1 cellular context compared by ENCODE assay signal in the genomic region with DNA sequence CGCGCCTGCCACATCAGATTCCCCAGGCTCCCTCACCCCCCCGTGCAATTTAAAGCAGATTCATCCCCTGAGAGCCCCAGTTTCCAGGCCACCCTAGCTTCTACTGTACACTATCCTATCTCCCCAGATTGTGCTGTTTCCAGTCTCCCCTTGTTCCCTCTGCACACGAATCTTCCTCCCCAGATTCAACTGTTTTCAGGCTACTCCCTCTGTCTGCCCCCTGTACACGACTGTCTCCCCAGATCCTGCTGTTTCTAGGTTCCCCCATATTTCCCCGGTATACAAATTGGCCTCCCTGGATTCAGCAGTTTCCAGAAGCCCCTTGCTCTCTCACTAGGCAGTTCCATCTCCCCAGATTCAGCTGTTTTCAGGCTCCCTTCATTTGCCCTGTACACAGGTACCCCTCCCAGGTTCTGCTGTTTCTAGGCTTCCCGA.
TF ChIP-seq lines count a peak whose summit lies in the region.

No MANE protein-coding gene starts in this region.

TF ChIP-seq in GM23338, 12 proteins besides CTCF, POLR2A, EP300 and RAD21 (continued from another document):
- TF ChIP-seq, protein P1, sequence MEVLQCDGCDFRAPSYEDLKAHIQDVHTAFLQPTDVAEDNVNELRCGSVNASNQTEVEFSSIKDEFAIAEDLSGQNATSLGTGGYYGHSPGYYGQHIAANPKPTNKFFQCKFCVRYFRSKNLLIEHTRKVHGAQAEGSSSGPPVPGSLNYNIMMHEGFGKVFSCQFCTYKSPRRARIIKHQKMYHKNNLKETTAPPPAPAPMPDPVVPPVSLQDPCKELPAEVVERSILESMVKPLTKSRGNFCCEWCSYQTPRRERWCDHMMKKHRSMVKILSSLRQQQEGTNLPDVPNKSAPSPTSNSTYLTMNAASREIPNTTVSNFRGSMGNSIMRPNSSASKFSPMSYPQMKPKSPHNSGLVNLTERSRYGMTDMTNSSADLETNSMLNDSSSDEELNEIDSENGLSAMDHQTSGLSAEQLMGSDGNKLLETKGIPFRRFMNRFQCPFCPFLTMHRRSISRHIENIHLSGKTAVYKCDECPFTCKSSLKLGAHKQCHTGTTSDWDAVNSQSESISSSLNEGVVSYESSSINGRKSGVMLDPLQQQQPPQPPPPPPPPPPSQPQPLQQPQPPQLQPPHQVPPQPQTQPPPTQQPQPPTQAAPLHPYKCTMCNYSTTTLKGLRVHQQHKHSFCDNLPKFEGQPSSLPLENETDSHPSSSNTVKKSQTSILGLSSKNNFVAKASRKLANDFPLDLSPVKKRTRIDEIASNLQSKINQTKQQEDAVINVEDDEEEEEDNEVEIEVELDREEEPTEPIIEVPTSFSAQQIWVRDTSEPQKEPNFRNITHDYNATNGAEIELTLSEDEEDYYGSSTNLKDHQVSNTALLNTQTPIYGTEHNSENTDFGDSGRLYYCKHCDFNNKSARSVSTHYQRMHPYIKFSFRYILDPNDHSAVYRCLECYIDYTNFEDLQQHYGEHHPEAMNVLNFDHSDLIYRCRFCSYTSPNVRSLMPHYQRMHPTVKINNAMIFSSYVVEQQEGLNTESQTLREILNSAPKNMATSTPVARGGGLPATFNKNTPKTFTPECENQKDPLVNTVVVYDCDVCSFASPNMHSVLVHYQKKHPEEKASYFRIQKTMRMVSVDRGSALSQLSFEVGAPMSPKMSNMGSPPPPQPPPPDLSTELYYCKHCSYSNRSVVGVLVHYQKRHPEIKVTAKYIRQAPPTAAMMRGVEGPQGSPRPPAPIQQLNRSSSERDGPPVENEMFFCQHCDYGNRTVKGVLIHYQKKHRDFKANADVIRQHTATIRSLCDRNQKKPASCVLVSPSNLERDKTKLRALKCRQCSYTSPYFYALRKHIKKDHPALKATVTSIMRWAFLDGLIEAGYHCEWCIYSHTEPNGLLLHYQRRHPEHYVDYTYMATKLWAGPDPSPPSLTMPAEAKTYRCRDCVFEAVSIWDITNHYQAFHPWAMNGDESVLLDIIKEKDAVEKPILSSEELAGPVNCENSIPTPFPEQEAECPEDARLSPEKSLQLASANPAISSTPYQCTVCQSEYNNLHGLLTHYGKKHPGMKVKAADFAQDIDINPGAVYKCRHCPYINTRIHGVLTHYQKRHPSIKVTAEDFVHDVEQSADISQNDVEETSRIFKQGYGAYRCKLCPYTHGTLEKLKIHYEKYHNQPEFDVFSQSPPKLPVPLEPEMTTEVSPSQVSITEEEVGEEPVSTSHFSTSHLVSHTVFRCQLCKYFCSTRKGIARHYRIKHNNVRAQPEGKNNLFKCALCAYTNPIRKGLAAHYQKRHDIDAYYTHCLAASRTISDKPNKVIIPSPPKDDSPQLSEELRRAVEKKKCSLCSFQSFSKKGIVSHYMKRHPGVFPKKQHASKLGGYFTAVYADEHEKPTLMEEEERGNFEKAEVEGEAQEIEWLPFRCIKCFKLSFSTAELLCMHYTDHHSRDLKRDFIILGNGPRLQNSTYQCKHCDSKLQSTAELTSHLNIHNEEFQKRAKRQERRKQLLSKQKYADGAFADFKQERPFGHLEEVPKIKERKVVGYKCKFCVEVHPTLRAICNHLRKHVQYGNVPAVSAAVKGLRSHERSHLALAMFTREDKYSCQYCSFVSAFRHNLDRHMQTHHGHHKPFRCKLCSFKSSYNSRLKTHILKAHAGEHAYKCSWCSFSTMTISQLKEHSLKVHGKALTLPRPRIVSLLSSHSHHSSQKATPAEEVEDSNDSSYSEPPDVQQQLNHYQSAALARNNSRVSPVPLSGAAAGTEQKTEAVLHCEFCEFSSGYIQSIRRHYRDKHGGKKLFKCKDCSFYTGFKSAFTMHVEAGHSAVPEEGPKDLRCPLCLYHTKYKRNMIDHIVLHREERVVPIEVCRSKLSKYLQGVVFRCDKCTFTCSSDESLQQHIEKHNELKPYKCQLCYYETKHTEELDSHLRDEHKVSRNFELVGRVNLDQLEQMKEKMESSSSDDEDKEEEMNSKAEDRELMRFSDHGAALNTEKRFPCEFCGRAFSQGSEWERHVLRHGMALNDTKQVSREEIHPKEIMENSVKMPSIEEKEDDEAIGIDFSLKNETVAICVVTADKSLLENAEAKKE (CRISPR knock-in tag; IDR thresholded peaks at IDR 0.05) = no peak
